ENCODE assay signal across 15 cellular contexts in genomic region chr9:121838757-121839669, GRCh38.
DNase-seq lines count a peak whose midpoint lies in the region; ATAC-seq and TF ChIP-seq lines count a peak whose summit lies in the region.
"Had no signal": no experiment of that assay in that cellular context is flagged by ENCODE, and none has a peak within 500 bp of the region (broad histone marks: within the 10 kb centered on the region; RNA-seq: fewer than 3 reads in every experiment).

No MANE protein-coding gene starts in this region.

- H3K9ac ChIP-seq in SK-N-SH = no peak overlapping the region
- H3K9ac ChIP-seq: parathyroid adenoma had no signal

- H3K27me3 ChIP-seq in SK-N-SH (ENCODE audit: insufficient read depth) = no peaks in the 10 kb centered on the region
- H3K27me3 ChIP-seq in upper lobe of right lung = no peaks in the 10 kb centered on the region
- H3K27me3 ChIP-seq: testis had no signal

- H3K9me3 Mint-ChIP-seq in activated naive CD4-positive, alpha-beta T cell treated with anti-CD3 and anti-CD28 coated beads, Interleukin-2, amount 10 ng/mL, durations not matched to agents 7 days and 5 days = no peaks in the 10 kb centered on the region
- H3K9me3 Mint-ChIP-seq in activated naive CD4-positive, alpha-beta T cell treated with anti-CD3 and anti-CD28 coated beads for 36 hours = no peaks in the 10 kb centered on the region
- H3K9me3 Mint-ChIP-seq: effector memory CD8-positive, alpha-beta T cell; T-helper 1 cell treated with Interleukin-12 subunit alpha and Interleukin-12 subunit beta and Interleukin-4 antibody, amounts not matched to agents 30 μg/mL and 1 μg/mL, for 36 hours had no signal

- TF ChIP-seq POLR2A in GM18505 (IDR thresholded peaks at IDR 0.05; ENCODE audit: borderline replicate concordance, extremely low read depth, insufficient read depth, insufficient read length) = no peak

- H3K27me3 Mint-ChIP-seq in activated naive CD4-positive, alpha-beta T cell treated with anti-CD3 and anti-CD28 coated beads, Interleukin-2, amount 10 ng/mL, durations not matched to agents 7 days and 5 days = peaks cover 16% of the 10 kb centered on the region
- peaks cover 3% of the 10 kb centered on the region for H3K27me3 Mint-ChIP-seq in activated naive CD4-positive, alpha-beta T cell treated with anti-CD3 and anti-CD28 coated beads for 36 hours (ENCODE audit: low read depth)
- H3K27me3 Mint-ChIP-seq: effector memory CD8-positive, alpha-beta T cell had no signal

- CTCF ChIA-PET in activated naive CD4-positive, alpha-beta T cell treated with anti-CD3 and anti-CD28 coated beads, Interleukin-2, amount 10 ng/mL, durations not matched to agents 7 days and 5 days (lab: Charles Lee) = no interaction called here
- CTCF ChIA-PET in activated naive CD4-positive, alpha-beta T cell treated with anti-CD3 and anti-CD28 coated beads for 36 hours (lab: Charles Lee) = no interaction called here
- CTCF ChIA-PET in SK-N-SH (lab: Yijun Ruan, JAX) = interaction anchor here (0.8 to 1.3 kb wide), 4 partner anchors 14 to 258 kb away, joined by 3 to 4 read pairs (median 4); no protein-coding TSS in a partner anchor

- H3K4me2 ChIP-seq in SK-N-SH = no peak overlapping the region

- DNase-seq in activated naive CD4-positive, alpha-beta T cell treated with anti-CD3 and anti-CD28 coated beads, Interleukin-2, amount 10 ng/mL, durations not matched to agents 7 days and 5 days = peak; percentile 11
- DNase-seq in activated naive CD4-positive, alpha-beta T cell treated with anti-CD3 and anti-CD28 coated beads for 36 hours = no peak
- DNase-seq in SK-N-SH = no peak
- no peak for DNase-seq in fibroblast of pulmonary artery (ENCODE audit: low read depth)
- DNase-seq in upper lobe of right lung = peak; percentile 34
- DNase-seq in COLO668 (lab: John Stamatoyannopoulos, UW; ENCODE audit: unreplicated experiment) = no peak
- DNase-seq: effector memory CD8-positive, alpha-beta T cell; IMR-90; NCI-H446 treated with DMSO at 0.1 percent for 48 hours; testis had no signal

- no peak overlapping the region for H2AFZ ChIP-seq in SK-N-SH (ENCODE audit: low read depth)
- H2AFZ ChIP-seq: parathyroid adenoma had no signal

- H3F3A ChIP-seq in SK-N-SH (replicated peaks; ENCODE audit: insufficient read depth) = peaks cover 9% of the 10 kb centered on the region

- POLR2A ChIA-PET in SK-N-SH (lab: Yijun Ruan, JAX) = no interaction called here

- H3K36me3 Mint-ChIP-seq in activated naive CD4-positive, alpha-beta T cell treated with anti-CD3 and anti-CD28 coated beads, Interleukin-2, amount 10 ng/mL, durations not matched to agents 7 days and 5 days = no peaks in the 10 kb centered on the region
- H3K36me3 Mint-ChIP-seq in activated naive CD4-positive, alpha-beta T cell treated with anti-CD3 and anti-CD28 coated beads for 36 hours (ENCODE audit: low read depth) = no peaks in the 10 kb centered on the region

- no peak for ATAC-seq in upper lobe of right lung
- no peak for ATAC-seq in GM18505 (IDR thresholded peaks at IDR 0.05; ENCODE audit: unreplicated experiment)
- no peak for ATAC-seq in HG03095 (IDR thresholded peaks at IDR 0.05; ENCODE audit: unreplicated experiment)
- ATAC-seq: effector memory CD8-positive, alpha-beta T cell had no signal

- H3K4me3 Mint-ChIP-seq in activated naive CD4-positive, alpha-beta T cell treated with anti-CD3 and anti-CD28 coated beads, Interleukin-2, amount 10 ng/mL, durations not matched to agents 7 days and 5 days = no peak overlapping the region
- no peak overlapping the region for H3K4me3 Mint-ChIP-seq in activated naive CD4-positive, alpha-beta T cell treated with anti-CD3 and anti-CD28 coated beads for 36 hours
- H3K4me3 Mint-ChIP-seq: effector memory CD8-positive, alpha-beta T cell; T-helper 1 cell treated with Interleukin-12 subunit alpha and Interleukin-12 subunit beta and Interleukin-4 antibody, amounts not matched to agents 30 μg/mL and 1 μg/mL, for 36 hours had no signal

- TF ChIP-seq CTCF in SK-N-SH (IDR thresholded peaks at IDR 0.05) (peak; percentile 29), fibroblast of pulmonary artery (IDR thresholded peaks at IDR 0.05; ENCODE audit: low read length, missing control alignments) (peak; percentile 14), upper lobe of right lung (IDR thresholded peaks at IDR 0.05) (no peak)

- H3K27ac Mint-ChIP-seq in activated naive CD4-positive, alpha-beta T cell treated with anti-CD3 and anti-CD28 coated beads, Interleukin-2, amount 10 ng/mL, durations not matched to agents 7 days and 5 days = no peak overlapping the region
- no peak overlapping the region for H3K27ac Mint-ChIP-seq in activated naive CD4-positive, alpha-beta T cell treated with anti-CD3 and anti-CD28 coated beads for 36 hours
- H3K27ac Mint-ChIP-seq: activated T-helper 2 cell treated with anti-CD3 and anti-CD28 coated beads, Interferon-gamma antibody, Interleukin-2, Interleukin-4, amounts not matched to agents 10 μg/mL and 5 μg/mL and 100 μg/mL, durations not matched to agents 14 hours and 24 hours and 36 hours; effector memory CD8-positive, alpha-beta T cell; T-helper 1 cell treated with Interleukin-12 subunit alpha and Interleukin-12 subunit beta and Interleukin-4 antibody, amounts not matched to agents 30 μg/mL and 1 μg/mL, for 36 hours had no signal

- H3K9me3 ChIP-seq in SK-N-SH (no peaks in the 10 kb centered on the region), upper lobe of right lung (no peaks in the 10 kb centered on the region)
- H3K9me3 ChIP-seq: testis had no signal

- no peaks in the 10 kb centered on the region for H3K79me2 ChIP-seq in SK-N-SH (ENCODE audit: insufficient read depth)
- H3K79me2 ChIP-seq: parathyroid adenoma had no signal

- H3K4me3 ChIP-seq in SK-N-SH (ENCODE audit: low read depth in 2 of 2, low read length in 1 of 2) (no peak overlapping the region), fibroblast of pulmonary artery (replicated peaks; ENCODE audit: low read depth, low read length) (no peak overlapping the region), upper lobe of right lung (no peak overlapping the region)
- H3K4me3 ChIP-seq: testis had no signal

- 93% methylated on average over 23 of the region's 23 CpGs for WGBS in SK-N-SH (ENCODE audit: low lambda C conversion rate)

- no peaks in the 10 kb centered on the region for H4K20me1 ChIP-seq in SK-N-SH (ENCODE audit: insufficient read depth)

- no peak for TF ChIP-seq EP300 in SK-N-SH (IDR thresholded peaks at IDR 0.05; ENCODE audit: borderline replicate concordance in 1 of 2, low read depth in 1 of 2, low read length in 1 of 2)

- H3K36me3 ChIP-seq in SK-N-SH (replicated peaks in 1 of 2; ENCODE audit: control insufficient read depth in 1 of 2, insufficient read depth in 2 of 2, low read length in 1 of 2) (no peaks in the 10 kb centered on the region), upper lobe of right lung (no peaks in the 10 kb centered on the region)

- H3K9me2 ChIP-seq in SK-N-SH = no peaks in the 10 kb centered on the region

- TF ChIP-seq RAD21 in SK-N-SH (IDR thresholded peaks at IDR 0.05; ENCODE audit: low read length) = peak; percentile 44

- peaks cover 3% of the 10 kb centered on the region for H3K4me1 Mint-ChIP-seq in activated naive CD4-positive, alpha-beta T cell treated with anti-CD3 and anti-CD28 coated beads, Interleukin-2, amount 10 ng/mL, durations not matched to agents 7 days and 5 days
- peaks cover 14% of the 10 kb centered on the region for H3K4me1 Mint-ChIP-seq in activated naive CD4-positive, alpha-beta T cell treated with anti-CD3 and anti-CD28 coated beads for 36 hours (ENCODE audit: low read depth)

- no peak overlapping the region for H3K27ac ChIP-seq in SK-N-SH (ENCODE audit: low read depth in 2 of 2, low read length in 1 of 2)
- H3K27ac ChIP-seq in upper lobe of right lung = no peak overlapping the region
- H3K27ac ChIP-seq: parathyroid adenoma, testis had no signal

- H3K4me1 ChIP-seq in SK-N-SH (ENCODE audit: control insufficient read depth in 1 of 2, insufficient read depth in 2 of 2, low read depth in 1 of 2, low read length in 1 of 2) = peaks cover 5 to 9% of the 10 kb centered on the region in 2 experiments; a peak in 2 of 4 replicates
- no peaks in the 10 kb centered on the region for H3K4me1 ChIP-seq in upper lobe of right lung

- intact Hi-C loops in activated naive CD4-positive, alpha-beta T cell treated with anti-CD3 and anti-CD28 coated beads for 36 hours (cut with micrococcal nuclease) = no loop called here
- intact Hi-C loops in upper lobe of right lung (cut with DNase I) = no loop called here

TF ChIP-seq in SK-N-SH, 30 proteins besides CTCF, POLR2A, EP300 and RAD21:
- no peak for TF ChIP-seq POLR2AphosphoS5 (IDR thresholded peaks at IDR 0.05; ENCODE audit: low read depth, low read length)
- peak; percentile 49 for TF ChIP-seq SMC3 (IDR thresholded peaks at IDR 0.05; ENCODE audit: low read depth, low read length)

Comparison
In these comparisons a context has a peak if more than half of its experiments do, and no peak if none do; other contexts are left out.
1. DNase-seq: peak in activated naive CD4-positive, alpha-beta T cell treated with anti-CD3 and anti-CD28 coated beads, Interleukin-2, amount 10 ng/mL, durations not matched to agents 7 days and 5 days (single experiment) and upper lobe of right lung (single experiment); none in activated naive CD4-positive, alpha-beta T cell treated with anti-CD3 and anti-CD28 coated beads for 36 hours (single experiment), SK-N-SH (single experiment), fibroblast of pulmonary artery (single experiment) and COLO668 (single experiment).